In genomic region chr5:6418679-6419276, GRCh38 we compare ENCODE assay signal across 1 cellular context.
A peak's percentile ranks its signal among the peaks of the same experiment; 100 is the strongest.
TF ChIP-seq lines count a peak whose summit lies in the region.

No MANE protein-coding gene starts in this region.

TF ChIP-seq in HEK293, 187 proteins besides CTCF, POLR2A, EP300 and RAD21 (continued from another document):
- TF ChIP-seq ZNF518A (tag by site-specific recombination; conservative IDR thresholded peaks at IDR 0.05; ENCODE audit: low read depth) (0 out of 2 replicates have a peak, but pooled peaks have one; percentile 12), ZNF426 (tag by site-specific recombination; IDR thresholded peaks at IDR 0.05) (no peak), ZNF623 (tag by site-specific recombination; IDR thresholded peaks at IDR 0.05) (no peak), IKZF3 (tag by site-specific recombination; IDR thresholded peaks at IDR 0.05) (peak; percentile 13; the same call in 1 of the 2 replicates), ZNF311 (tag by site-specific recombination; IDR thresholded peaks at IDR 0.05; ENCODE audit: borderline replicate concordance) (no peak), ZNF654 (tag by site-specific recombination; IDR thresholded peaks at IDR 0.05; ENCODE audit: low read depth) (no peak), ZNF10 (tag by site-specific recombination; IDR thresholded peaks at IDR 0.05) (no peak), RBAK (tag by site-specific recombination; IDR thresholded peaks at IDR 0.05) (no peak), ZNF146 (tag by site-specific recombination; IDR thresholded peaks at IDR 0.05) (peak; percentile 33; the same call in 1 of the 2 replicates), ZNF501 (tag by site-specific recombination; IDR thresholded peaks at IDR 0.05) (no peak), TCF7L2 (IDR thresholded peaks at IDR 0.05; ENCODE audit: borderline replicate concordance, low read depth, low read length) (no peak), ZNF23 (tag by site-specific recombination; IDR thresholded peaks at IDR 0.05; ENCODE audit: borderline replicate concordance) (no peak), REPIN1 (tag by site-specific recombination; IDR thresholded peaks at IDR 0.05; ENCODE audit: low read depth) (no peak), PATZ1 (tag by site-specific recombination; IDR thresholded peaks at IDR 0.05) (peak; percentile 76), FEZF1 (tag by site-specific recombination; IDR thresholded peaks at IDR 0.05) (no peak), ZNF280D (tag by site-specific recombination; IDR thresholded peaks at IDR 0.05) (no peak), KLF1 (tag by site-specific recombination; IDR thresholded peaks at IDR 0.05) (peak; percentile 55; the same call in 1 of the 2 replicates)
